In the genomic region with DNA sequence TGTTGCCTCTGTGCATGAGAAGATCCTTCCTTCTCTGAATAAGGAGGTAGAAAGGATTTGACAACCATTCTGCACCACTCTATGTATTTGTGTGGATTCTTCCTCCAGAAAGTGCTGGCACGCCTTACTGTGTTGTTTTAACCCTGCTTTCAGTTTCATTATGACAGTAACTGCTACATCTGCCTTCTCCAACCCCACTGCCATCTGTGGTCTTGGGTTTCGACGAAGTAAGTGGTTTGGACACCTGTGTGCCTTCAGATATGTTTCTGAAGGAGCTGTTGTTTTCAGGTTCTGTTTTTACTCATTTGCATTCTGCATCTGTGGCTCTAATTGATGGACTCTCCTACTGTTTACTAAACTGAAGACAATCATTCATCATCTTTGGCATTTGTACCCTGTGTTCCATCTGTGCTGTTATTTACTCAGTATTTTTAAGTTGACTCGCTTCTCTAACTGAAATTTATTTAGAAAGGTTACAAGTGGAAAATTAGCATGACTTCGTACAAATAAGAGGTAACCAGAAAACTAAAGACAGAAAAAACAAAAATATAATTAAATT, we compare ENCODE assay signal across 9 cellular contexts. TPM values are rescaled to one million over a fixed set of nuclear protein-coding genes. Genes with fewer than 3 reads are reported as not detected.
DNase-seq lines count a peak whose midpoint lies in the region; ATAC-seq and TF ChIP-seq lines count a peak whose summit lies in the region.
"Had no signal": no experiment of that assay in that cellular context is flagged by ENCODE, and none has a peak within 500 bp of the region (broad histone marks: within the 10 kb centered on the region; RNA-seq: fewer than 3 reads in every experiment).

No MANE protein-coding gene starts in this region.

- no peaks in the 10 kb centered on the region for H3K36me3 ChIP-seq in GM06990 (ENCODE audit: control insufficient read depth, insufficient read depth, low read length)
- H3K36me3 ChIP-seq in sigmoid colon: no peaks in the 10 kb centered on the region
- H3K36me3 ChIP-seq in ovary: no peaks in the 10 kb centered on the region

- peak overlapping the region; percentile 65 to 78 (median 75) for H3K4me3 Mint-ChIP-seq in immature natural killer cell

- peaks cover 1% of the 10 kb centered on the region; the same call in 1 of the 2 replicates for H3K27me3 ChIP-seq in GM06990 (replicated peaks; ENCODE audit: control insufficient read depth, insufficient read depth, low read length)
- H3K27me3 ChIP-seq in sigmoid colon: peaks cover 0 to 7% (median 5%) of the 10 kb centered on the region in 3 donors
- no peaks in the 10 kb centered on the region for H3K27me3 ChIP-seq in ovary

- no peaks in the 10 kb centered on the region for H3K9me3 Mint-ChIP-seq in immature natural killer cell

- WGBS in sigmoid colon, 2 donors: 18 to 25% methylated on average over 5 of the region's 5 CpGs
- WGBS in ovary, 3 donors: 26 to 52% (median 45%) methylated on average over 5 of the region's 5 CpGs

- TF ChIP-seq POLR2A in sigmoid colon (IDR thresholded peaks at IDR 0.05): no peak
- no peak for TF ChIP-seq POLR2A in ovary (IDR thresholded peaks at IDR 0.05)

- H3K27ac ChIP-seq in sigmoid colon (no peak overlapping the region), ovary (no peak overlapping the region)
- H3K27ac ChIP-seq: HL-60 had no signal

- TF ChIP-seq CTCF in GM06990 (IDR thresholded peaks at IDR 0.05; ENCODE audit: insufficient read depth, low read length, poor library complexity, severe bottlenecking): no peak
- no peak for TF ChIP-seq CTCF in sigmoid colon (IDR thresholded peaks at IDR 0.05)
- TF ChIP-seq CTCF in ovary (IDR thresholded peaks at IDR 0.05): no peak

- H3K4me1 ChIP-seq in sigmoid colon (peaks cover 0 to 10% (median 8%) of the 10 kb centered on the region in 4 donors), ovary (ENCODE audit: insufficient read depth) (no peaks in the 10 kb centered on the region)

- intact Hi-C loops in sigmoid colon (cut with DNase I) (loop anchor here (10.0 kb wide), 1 partner anchor 505 kb away; no protein-coding TSS in a partner anchor), ovary (cut with DNase I) (loop anchor here in 1 of 4 donors (10.0 kb wide), 2 partner anchors 205 to 505 kb away; no protein-coding TSS in a partner anchor)

- H3K4me3 ChIP-seq in GM06990 (replicated peaks; ENCODE audit: low read depth, low read length) (no peak overlapping the region), sigmoid colon (no peak overlapping the region), ovary (no peak overlapping the region)

- ATAC-seq in GM21360 (IDR thresholded peaks at IDR 0.05; ENCODE audit: unreplicated experiment) (peak; percentile 99), HG03565 (IDR thresholded peaks at IDR 0.05; ENCODE audit: unreplicated experiment) (peak; percentile 97)

- DNase-seq in GM06990 (ENCODE audit: extremely low read depth, insufficient read length) (peak; percentile 68), immature natural killer cell (peak; percentile 63 to 73 (median 71)), globus pallidus (ENCODE audit: low spot score) (no peak), sigmoid colon (no peak), ovary (no peak)
- peak; percentile 44 for DNase-seq in activated CD4-positive, CD25-positive, alpha-beta regulatory T cell treated with anti-CD3 and anti-CD28 coated beads, Interleukin-2, amount 50 U/mL, for 16 hours (ENCODE audit: low read depth, low spot score)

- H3K27ac Mint-ChIP-seq in immature natural killer cell: peak overlapping the region; percentile 27 to 87 (median 87)

- H3K9me3 ChIP-seq in sigmoid colon (no peaks in the 10 kb centered on the region), ovary (no peaks in the 10 kb centered on the region)

- H3K27me3 Mint-ChIP-seq in immature natural killer cell (ENCODE audit: low read depth in 3 of 3): peaks cover 2 to 5% (median 4%) of the 10 kb centered on the region in 3 donors

- peaks cover 0 to 3% (median 0%) of the 10 kb centered on the region in 3 donors for H3K36me3 Mint-ChIP-seq in immature natural killer cell

- H3K4me1 Mint-ChIP-seq in immature natural killer cell: peaks cover 30 to 31% of the 10 kb centered on the region in 2 donors

- TF ChIP-seq EP300 in sigmoid colon (IDR thresholded peaks at IDR 0.05): no peak
- TF ChIP-seq EP300 in ovary (IDR thresholded peaks at IDR 0.05): no peak

RNA-seq across cellular contexts. Expression of gene TSHR, which starts 4.1 kb away (rescaled TPM):
- polyA plus RNA-seq in immature natural killer cell: not detected
- total RNA-seq in sigmoid colon: not detected
- polyA plus RNA-seq in sigmoid colon: under 1 TPM in 2 of 3 donors, not detected in 1; 0.47 to 0.60 TPM
- total RNA-seq in ovary: under 1 TPM in 2 of 7 donors, not detected in 5; 0.23 to 0.41 TPM
- under 1 TPM in 1 of 2 donors, not detected in 1; 0.15 TPM for polyA plus RNA-seq in ovary

RNA-seq across cellular contexts. Expression of gene CEP128, which starts 18.0 kb away (rescaled TPM):
- polyA plus RNA-seq in immature natural killer cell (1 to 10 TPM; 1.6 to 5.0 (median 2.0) TPM), sigmoid colon (1 to 10 TPM in 2 of 3 donors, under 1 TPM in 1; 0.60 to 2.7 (median 1.4) TPM), ovary (1 to 10 TPM; 1.5 to 2.4 TPM)
- total RNA-seq in sigmoid colon (10 to 100 TPM in 2 of 4 donors, 1 to 10 TPM in 2; 8.3 to 16.6 (median 10.5) TPM), ovary (10 to 100 TPM in 2 of 7 donors, 1 to 10 TPM in 5; 5.2 to 14.3 (median 7.8) TPM)

Comparison
In these comparisons a context has a peak if more than half of its experiments do, and no peak if none do; other contexts are left out.
1. DNase-seq: peak in GM06990 (single experiment), activated CD4-positive, CD25-positive, alpha-beta regulatory T cell treated with anti-CD3 and anti-CD28 coated beads, Interleukin-2, amount 50 U/mL, for 16 hours (single experiment) and immature natural killer cell (3 of 3); none in globus pallidus (single experiment), sigmoid colon (single experiment) and ovary (0 of 5).